In the genomic region with DNA sequence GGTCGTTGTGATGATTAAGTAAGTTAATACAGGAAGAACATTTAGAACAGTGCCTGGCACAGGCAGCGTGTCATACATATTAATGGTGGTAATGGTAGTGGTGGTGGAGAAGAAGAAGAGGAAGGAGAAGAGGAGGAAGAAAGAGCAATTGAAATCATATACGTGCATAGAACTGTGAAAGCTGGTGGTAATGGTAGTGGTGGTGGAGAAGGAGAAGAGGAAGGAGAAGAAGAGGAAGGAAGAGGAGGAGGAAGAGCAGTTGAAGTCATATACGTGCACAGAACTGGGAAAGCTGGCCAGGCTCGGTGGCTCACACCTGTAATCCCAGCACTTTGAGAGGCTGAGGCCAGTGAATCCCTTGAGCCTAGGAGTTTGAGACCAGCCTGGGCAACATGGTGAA, we compare ENCODE assay signal across 30 cellular contexts.
DNase-seq lines count a peak whose midpoint lies in the region; ATAC-seq, FAIRE-seq and TF ChIP-seq lines count a peak whose summit lies in the region.
"Had no signal": no experiment of that assay in that cellular context is flagged by ENCODE, and none has a peak within 500 bp of the region (broad histone marks: within the 10 kb centered on the region; RNA-seq: fewer than 3 reads in every experiment).

No MANE protein-coding gene starts in this region.

- no peak overlapping the region for H2BK5ac ChIP-seq in trophoblast cell (ENCODE audit: low read depth, low read length, poor library complexity)

- ATAC-seq in activated B cell treated with CpG ODN at 0.5 μM for 24 hours (ENCODE audit: low read depth): no peak
- ATAC-seq in GM21786 (IDR thresholded peaks at IDR 0.05; ENCODE audit: unreplicated experiment): no peak
- ATAC-seq in activated T-cell treated with anti-CD3 and anti-CD28 coated beads, Interleukin-2, amount 50 U/mL, for 72 hours (replicated peaks in 1 of 2): no peak
- ATAC-seq in GM18505 (IDR thresholded peaks at IDR 0.05; ENCODE audit: unreplicated experiment): no peak
- ATAC-seq: activated T-cell treated with anti-CD3 and anti-CD28 coated beads, Interleukin-2, amount 50 U/mL, for 4 hours; effector memory CD8-positive, alpha-beta T cell; PC-3; T-cell had no signal

- in situ Hi-C loops in KBM-7 (cut with MboI; ENCODE audit: low pct_unique_long_range_greater_than_20kb, low sequenced_read_pairs): no loop called here

- no peaks in the 10 kb centered on the region for H3K36me3 Mint-ChIP-seq in activated B cell treated with CpG ODN at 0.5 μM for 24 hours (ENCODE audit: low read depth)
- no peaks in the 10 kb centered on the region for H3K36me3 Mint-ChIP-seq in activated T-cell treated with anti-CD3 and anti-CD28 coated beads, Interleukin-2, amount 50 U/mL, for 72 hours (ENCODE audit: insufficient read depth in 2 of 2)
- H3K36me3 Mint-ChIP-seq: activated naive CD4-positive, alpha-beta T cell treated with anti-CD3 and anti-CD28 coated beads, Interleukin-2, amount 50 U/mL, for 24 hours; T-cell had no signal

- no peak for TF ChIP-seq CTCF in activated B cell treated with CpG ODN at 0.5 μM for 24 hours (IDR thresholded peaks at IDR 0.05)
- TF ChIP-seq CTCF in kidney (IDR thresholded peaks at IDR 0.05; ENCODE audit: borderline replicate concordance, extremely low read depth, insufficient read depth): no peak

- no peak overlapping the region for H3K9ac ChIP-seq in BLaER1
- no peak overlapping the region for H3K9ac ChIP-seq in trophoblast cell (ENCODE audit: low read length)
- no peak overlapping the region for H3K9ac ChIP-seq in kidney (ENCODE audit: low read length in 2 of 2)

- H3K4me2 ChIP-seq in BLaER1: peak overlapping the region; percentile 23; the same call in 1 of the 2 replicates
- no peak overlapping the region for H3K4me2 ChIP-seq in trophoblast cell (ENCODE audit: low read length)

- H3K23ac ChIP-seq in trophoblast cell (ENCODE audit: low read length): no peak overlapping the region

- peak overlapping the region; percentile 54 for H2BK12ac ChIP-seq in trophoblast cell (ENCODE audit: low read length)

- no peaks in the 10 kb centered on the region for H3K9me3 Mint-ChIP-seq in activated B cell treated with CpG ODN at 0.5 μM for 24 hours
- H3K9me3 Mint-ChIP-seq in activated T-cell treated with anti-CD3 and anti-CD28 coated beads, Interleukin-2, amount 50 U/mL, for 72 hours: no peaks in the 10 kb centered on the region
- H3K9me3 Mint-ChIP-seq: activated naive CD4-positive, alpha-beta T cell treated with anti-CD3 and anti-CD28 coated beads, Interleukin-2, amount 50 U/mL, for 24 hours; activated T-cell treated with anti-CD3 and anti-CD28 coated beads, Interleukin-2, amount 50 U/mL, for 4 hours; effector memory CD8-positive, alpha-beta T cell; T-cell had no signal

- H3K79me2 ChIP-seq in trophoblast cell (ENCODE audit: control insufficient read depth, insufficient read depth, low read length, poor library complexity): no peaks in the 10 kb centered on the region

- no peak overlapping the region for H3K18ac ChIP-seq in trophoblast cell (ENCODE audit: low read length)

- H4K20me1 ChIP-seq in BLaER1: no peaks in the 10 kb centered on the region

- no peak overlapping the region for H4K8ac ChIP-seq in trophoblast cell (ENCODE audit: low read depth, low read length)

- H2AK5ac ChIP-seq in trophoblast cell (ENCODE audit: low read length): no peak overlapping the region

- no peak for FAIRE-seq in kidney (lab: Jason Lieb, UNC)
- FAIRE-seq: bronchial epithelial cell, H1 had no signal

- H3K9me3 ChIP-seq in BLaER1: no peaks in the 10 kb centered on the region
- no peaks in the 10 kb centered on the region for H3K9me3 ChIP-seq in trophoblast cell (ENCODE audit: insufficient read depth, low read depth, low read length)
- no peaks in the 10 kb centered on the region for H3K9me3 ChIP-seq in kidney (ENCODE audit: control insufficient read depth in 1 of 2, low read length in 2 of 2)
- H3K9me3 ChIP-seq: BE2C, Caco-2, colonic mucosa, left lung had no signal

- H3K4me3 ChIP-seq in BLaER1 (no peak overlapping the region), trophoblast cell (ENCODE audit: low read depth, low read length) (no peak overlapping the region), kidney (ENCODE audit: low read length in 2 of 2) (no peak overlapping the region)
- H3K4me3 ChIP-seq: colonic mucosa, left lung had no signal

- H3K4me3 Mint-ChIP-seq in activated B cell treated with CpG ODN at 0.5 μM for 24 hours: no peak overlapping the region
- no peak overlapping the region for H3K4me3 Mint-ChIP-seq in activated T-cell treated with anti-CD3 and anti-CD28 coated beads, Interleukin-2, amount 50 U/mL, for 72 hours
- H3K4me3 Mint-ChIP-seq: activated naive CD4-positive, alpha-beta T cell treated with anti-CD3 and anti-CD28 coated beads, Interleukin-2, amount 50 U/mL, for 24 hours; activated T-cell treated with anti-CD3 and anti-CD28 coated beads, Interleukin-2, amount 50 U/mL, for 4 hours; effector memory CD8-positive, alpha-beta T cell; nephron progenitor cell; T-cell had no signal

- H2AFZ ChIP-seq in trophoblast cell (ENCODE audit: insufficient read depth, low read length, poor library complexity): no peak overlapping the region

- H3K14ac ChIP-seq in trophoblast cell (ENCODE audit: low read length): no peak overlapping the region

- no peak overlapping the region for H2BK120ac ChIP-seq in trophoblast cell (ENCODE audit: insufficient read depth, low read length, poor library complexity)

- intact Hi-C loops in activated B cell treated with CpG ODN at 0.5 μM for 24 hours (cut with micrococcal nuclease) (loop anchor here (5.0 to 10.0 kb wide), 2 partner anchors 121 to 619 kb away; no protein-coding TSS in a partner anchor), kidney (cut with DNase I) (no loop called here)

- POLR2A ChIA-PET in activated B cell treated with CpG ODN at 0.5 μM for 24 hours (lab: Charles Lee): no interaction called here

- peak overlapping the region; percentile 18 for H4K91ac ChIP-seq in trophoblast cell (ENCODE audit: low read depth, low read length)

- no CpG with 5 or more reads among the region's 5 CpGs for WGBS in trophoblast cell (ENCODE audit: extremely low coverage, insufficient coverage, insufficient read length)

- no peaks in the 10 kb centered on the region for H3K27me3 Mint-ChIP-seq in activated B cell treated with CpG ODN at 0.5 μM for 24 hours
- H3K27me3 Mint-ChIP-seq in activated T-cell treated with anti-CD3 and anti-CD28 coated beads, Interleukin-2, amount 50 U/mL, for 72 hours (ENCODE audit: low read depth): no peaks in the 10 kb centered on the region
- H3K27me3 Mint-ChIP-seq: activated naive CD4-positive, alpha-beta T cell treated with anti-CD3 and anti-CD28 coated beads, Interleukin-2, amount 50 U/mL, for 24 hours; effector memory CD8-positive, alpha-beta T cell; T-cell had no signal

- no peak overlapping the region for H4K12ac ChIP-seq in trophoblast cell (ENCODE audit: low read depth, low read length)

- H3K79me1 ChIP-seq in trophoblast cell (ENCODE audit: low read length): peaks cover 12% of the 10 kb centered on the region

- no peak overlapping the region for H3K4ac ChIP-seq in trophoblast cell (ENCODE audit: low read depth, low read length)

- peaks cover 32% of the 10 kb centered on the region for H3K4me1 ChIP-seq in BLaER1
- H3K4me1 ChIP-seq in trophoblast cell (ENCODE audit: control insufficient read depth in 1 of 2, insufficient read depth in 2 of 2, low read length in 2 of 2): peaks cover 4 to 7% of the 10 kb centered on the region in 2 experiments
- peaks cover 2 to 5% of the 10 kb centered on the region in 2 donors for H3K4me1 ChIP-seq in kidney (ENCODE audit: control insufficient read depth in 1 of 2, insufficient read depth in 1 of 2, low read depth in 1 of 2, low read length in 2 of 2)
- H3K4me1 ChIP-seq: Caco-2, colonic mucosa had no signal

- no peak for TF ChIP-seq POLR2A in GM18505 (IDR thresholded peaks at IDR 0.05; ENCODE audit: borderline replicate concordance, extremely low read depth, insufficient read depth, insufficient read length)

- H3K4me1 Mint-ChIP-seq in activated B cell treated with CpG ODN at 0.5 μM for 24 hours: peaks cover 35% of the 10 kb centered on the region
- peaks cover 19% of the 10 kb centered on the region for H3K4me1 Mint-ChIP-seq in activated T-cell treated with anti-CD3 and anti-CD28 coated beads, Interleukin-2, amount 50 U/mL, for 72 hours (ENCODE audit: low read depth)

- CTCF ChIA-PET in activated B cell treated with CpG ODN at 0.5 μM for 24 hours (lab: Charles Lee): interaction anchor here (0.7 kb wide), 1 partner anchor 1178 kb away, joined by 3 read pairs; no protein-coding TSS in a partner anchor

- H3K36me3 ChIP-seq in BLaER1 (no peaks in the 10 kb centered on the region), trophoblast cell (ENCODE audit: control insufficient read depth in 1 of 2, insufficient read depth in 2 of 2, low read length in 2 of 2) (no peaks in the 10 kb centered on the region), kidney (ENCODE audit: control insufficient read depth in 1 of 2, insufficient read depth in 2 of 2, low read length in 2 of 2) (no peaks in the 10 kb centered on the region)
- H3K36me3 ChIP-seq: BE2C, colonic mucosa, left lung had no signal

- peak overlapping the region; percentile 3 for H3K27ac Mint-ChIP-seq in activated B cell treated with CpG ODN at 0.5 μM for 24 hours
- no peak overlapping the region for H3K27ac Mint-ChIP-seq in activated T-cell treated with anti-CD3 and anti-CD28 coated beads, Interleukin-2, amount 50 U/mL, for 72 hours
- H3K27ac Mint-ChIP-seq: activated naive CD4-positive, alpha-beta T cell treated with anti-CD3 and anti-CD28 coated beads, Interleukin-2, amount 50 U/mL, for 24 hours; effector memory CD8-positive, alpha-beta T cell; T-cell had no signal

- H3K27ac ChIP-seq in BLaER1 (no peak overlapping the region), trophoblast cell (ENCODE audit: low read depth, low read length) (no peak overlapping the region), kidney (ENCODE audit: low read depth in 2 of 2, low read length in 2 of 2) (no peak overlapping the region)
- H3K27ac ChIP-seq: colonic mucosa had no signal

- H3K27me3 ChIP-seq in BLaER1 (no peaks in the 10 kb centered on the region), trophoblast cell (ENCODE audit: insufficient read depth, low read length) (no peaks in the 10 kb centered on the region)
- H3K27me3 ChIP-seq: BE2C, colonic mucosa, left lung had no signal

- DNase-seq in KBM-7 (peak; percentile 54), activated B cell treated with CpG ODN at 0.5 μM for 24 hours (no peak), trophoblast cell (no peak), kidney (no peak)
- DNase-seq in activated T-cell treated with anti-CD3 and anti-CD28 coated beads, Interleukin-2, amount 50 U/mL, for 72 hours: no peak
- DNase-seq: activated CD4-positive, alpha-beta T cell treated with anti-CD3 and anti-CD28 coated beads for 48 hours; activated T-cell treated with anti-CD3 and anti-CD28 coated beads, Interleukin-2, amount 50 U/mL, for 4 hours; BE2C; Caco-2; colonic mucosa; DMS79 treated with DMSO at 0.1 percent for 48 hours; effector memory CD8-positive, alpha-beta T cell; foreskin melanocyte; hypothalamus; left lung; midbrain; NCI-H1436; NCI-H82; nephron progenitor cell; PC-3; Right ventricle myocardium superior; stimulated activated CD4-positive, alpha-beta T cell treated with anti-CD3 and anti-CD28 coated beads, Interleukin-1b, Interleukin-23, amount 100 ng/mL, for 48 hours; substantia nigra; T-cell had no signal
